Comparison of ENCODE assay signal across 1 cellular context in the genomic region with DNA sequence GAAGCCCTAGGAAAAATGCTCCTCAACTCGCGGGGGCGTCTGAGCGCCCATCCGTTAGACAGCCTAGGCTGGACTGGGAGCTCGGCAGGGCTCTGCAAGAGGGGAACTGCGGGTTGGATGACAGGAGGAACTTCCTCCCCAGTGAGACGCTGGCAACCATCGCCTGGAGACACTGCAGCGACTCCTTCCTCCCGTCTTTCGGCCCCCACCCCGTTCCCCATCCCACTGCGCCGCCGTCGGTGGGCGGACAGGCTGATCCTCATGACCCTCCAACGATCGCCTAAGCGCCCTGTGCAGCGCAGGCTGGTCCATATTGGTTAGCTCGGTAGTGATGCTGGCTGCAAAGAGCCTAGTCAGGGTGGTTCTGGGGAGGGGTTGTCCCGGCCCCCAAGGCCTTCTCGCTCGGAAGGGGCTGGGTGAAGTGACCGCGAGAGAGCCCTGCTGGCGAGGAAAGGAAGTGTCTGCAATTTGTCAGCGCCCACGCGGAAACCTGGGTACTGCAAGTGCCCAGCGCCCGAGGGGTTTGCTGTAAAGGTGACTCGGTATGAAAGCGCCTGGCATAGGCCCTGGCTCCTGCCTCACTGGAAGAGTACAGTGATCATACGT.
A peak's percentile ranks its signal among the peaks of the same experiment; 100 is the strongest.
TF ChIP-seq lines count a peak whose summit lies in the region.

No MANE protein-coding gene starts in this region.

TF ChIP-seq in H1, 55 proteins besides CTCF, POLR2A, EP300 and RAD21:
- peak; percentile 76 for TF ChIP-seq EZH2 (IDR thresholded peaks at IDR 0.05; ENCODE audit: low read depth, low read length, severe bottlenecking)
- no peak for TF ChIP-seq JUND (IDR thresholded peaks at IDR 0.05; ENCODE audit: low read length)
- TF ChIP-seq BACH1 (IDR thresholded peaks at IDR 0.05; ENCODE audit: low read length), result peak; percentile 73
- TF ChIP-seq EGR1 (IDR thresholded peaks at IDR 0.05; ENCODE audit: borderline replicate concordance, low read depth, low read length), result no peak
- no peak for TF ChIP-seq CBX5 (IDR thresholded peaks at IDR 0.05; ENCODE audit: low read depth, low read length)
- no peak for TF ChIP-seq CREB1 (IDR thresholded peaks at IDR 0.05)
- no peak for TF ChIP-seq SRF (IDR thresholded peaks at IDR 0.05; ENCODE audit: low read depth, low read length)
- TF ChIP-seq SP2 (IDR thresholded peaks at IDR 0.05; ENCODE audit: low read length), result no peak
- TF ChIP-seq KDM1A (IDR thresholded peaks at IDR 0.05; ENCODE audit: borderline replicate concordance, low read length), result peak; percentile 41; the same call in 1 of the 2 replicates
- peak; percentile 94 for TF ChIP-seq RNF2 (IDR thresholded peaks at IDR 0.05; ENCODE audit: borderline replicate concordance, low read depth, low read length, missing control alignments, poor library complexity, severe bottlenecking)
- TF ChIP-seq CTBP2 (IDR thresholded peaks at IDR 0.05; ENCODE audit: borderline replicate concordance, insufficient read depth, insufficient read length, low read length), result no peak
- TF ChIP-seq CHD1 (IDR thresholded peaks at IDR 0.05; ENCODE audit: low read depth, low read length), result no peak
- no peak for TF ChIP-seq RFX5 (IDR thresholded peaks at IDR 0.05; ENCODE audit: borderline replicate concordance, low read depth, low read length)
- peak; percentile 80 for TF ChIP-seq SUZ12 (IDR thresholded peaks at IDR 0.05; ENCODE audit: low read length)
